Comparison of ENCODE assay signal across 1 cellular context in genomic region chr21:39349211-39350093, GRCh38.
TF ChIP-seq lines count a peak whose summit lies in the region.

No MANE protein-coding gene starts in this region.

TF ChIP-seq in HEK293, 187 proteins besides CTCF, POLR2A, EP300 and RAD21 (continued from another document and continues in another):
- TF ChIP-seq, protein P1, sequence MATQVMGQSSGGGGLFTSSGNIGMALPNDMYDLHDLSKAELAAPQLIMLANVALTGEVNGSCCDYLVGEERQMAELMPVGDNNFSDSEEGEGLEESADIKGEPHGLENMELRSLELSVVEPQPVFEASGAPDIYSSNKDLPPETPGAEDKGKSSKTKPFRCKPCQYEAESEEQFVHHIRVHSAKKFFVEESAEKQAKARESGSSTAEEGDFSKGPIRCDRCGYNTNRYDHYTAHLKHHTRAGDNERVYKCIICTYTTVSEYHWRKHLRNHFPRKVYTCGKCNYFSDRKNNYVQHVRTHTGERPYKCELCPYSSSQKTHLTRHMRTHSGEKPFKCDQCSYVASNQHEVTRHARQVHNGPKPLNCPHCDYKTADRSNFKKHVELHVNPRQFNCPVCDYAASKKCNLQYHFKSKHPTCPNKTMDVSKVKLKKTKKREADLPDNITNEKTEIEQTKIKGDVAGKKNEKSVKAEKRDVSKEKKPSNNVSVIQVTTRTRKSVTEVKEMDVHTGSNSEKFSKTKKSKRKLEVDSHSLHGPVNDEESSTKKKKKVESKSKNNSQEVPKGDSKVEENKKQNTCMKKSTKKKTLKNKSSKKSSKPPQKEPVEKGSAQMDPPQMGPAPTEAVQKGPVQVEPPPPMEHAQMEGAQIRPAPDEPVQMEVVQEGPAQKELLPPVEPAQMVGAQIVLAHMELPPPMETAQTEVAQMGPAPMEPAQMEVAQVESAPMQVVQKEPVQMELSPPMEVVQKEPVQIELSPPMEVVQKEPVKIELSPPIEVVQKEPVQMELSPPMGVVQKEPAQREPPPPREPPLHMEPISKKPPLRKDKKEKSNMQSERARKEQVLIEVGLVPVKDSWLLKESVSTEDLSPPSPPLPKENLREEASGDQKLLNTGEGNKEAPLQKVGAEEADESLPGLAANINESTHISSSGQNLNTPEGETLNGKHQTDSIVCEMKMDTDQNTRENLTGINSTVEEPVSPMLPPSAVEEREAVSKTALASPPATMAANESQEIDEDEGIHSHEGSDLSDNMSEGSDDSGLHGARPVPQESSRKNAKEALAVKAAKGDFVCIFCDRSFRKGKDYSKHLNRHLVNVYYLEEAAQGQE (tag by site-specific recombination; IDR thresholded peaks at IDR 0.05), result peak; percentile 56
- TF ChIP-seq ZNF837 (tag by site-specific recombination; IDR thresholded peaks at IDR 0.05) (no peak), ZSCAN30 (tag by site-specific recombination; IDR thresholded peaks at IDR 0.05) (no peak), ZNF114 (tag by site-specific recombination; IDR thresholded peaks at IDR 0.05) (no peak), SETDB1 (IDR thresholded peaks at IDR 0.05; ENCODE audit: insufficient read length, low read length) (no peak), ZBTB8A (tag by site-specific recombination; IDR thresholded peaks at IDR 0.05) (peak; percentile 92), ZFP37 (tag by site-specific recombination; IDR thresholded peaks at IDR 0.05) (no peak), ZNF140 (tag by site-specific recombination; IDR thresholded peaks at IDR 0.05) (no peak), GLIS2 (tag by site-specific recombination; IDR thresholded peaks at IDR 0.05) (peak; percentile 51), ZNF701 (tag by site-specific recombination; IDR thresholded peaks at IDR 0.05) (no peak), ZNF830 (tag by site-specific recombination; IDR thresholded peaks at IDR 0.05; ENCODE audit: low read depth) (no peak), ZNF354C (tag by site-specific recombination; IDR thresholded peaks at IDR 0.05; ENCODE audit: borderline replicate concordance, low read depth) (no peak), GLIS1 (tag by site-specific recombination; IDR thresholded peaks at IDR 0.05) (peak; percentile 73), ELK4 (IDR thresholded peaks at IDR 0.05; ENCODE audit: borderline replicate concordance, low read depth, low read length) (no peak), KLF8 (tag by site-specific recombination; IDR thresholded peaks at IDR 0.05) (peak; percentile 66; the same call in 1 of the 2 replicates), ZNF121 (tag by site-specific recombination; IDR thresholded peaks at IDR 0.05) (peak; percentile 74; the same call in 1 of the 2 replicates), ZNF585B (tag by site-specific recombination; IDR thresholded peaks at IDR 0.05) (peak; percentile 18; the same call in 1 of the 2 replicates), ZNF184 (tag by site-specific recombination; IDR thresholded peaks at IDR 0.05) (no peak), ZNF248 (tag by site-specific recombination; IDR thresholded peaks at IDR 0.05) (no peak), ZSCAN18 (tag by site-specific recombination; IDR thresholded peaks at IDR 0.05) (no peak), ZSCAN23 (tag by site-specific recombination; IDR thresholded peaks at IDR 0.05) (0 out of 2 replicates have a peak, but pooled peaks have one; percentile 19), OVOL3 (tag by site-specific recombination; IDR thresholded peaks at IDR 0.05) (no peak), TRIM28 (IDR thresholded peaks at IDR 0.05; ENCODE audit: borderline replicate concordance, low read length) (no peak), HOXA7 (CRISPR knock-in tag; IDR thresholded peaks at IDR 0.05; ENCODE audit: borderline replicate concordance) (no peak), SALL2 (tag by site-specific recombination; IDR thresholded peaks at IDR 0.05; ENCODE audit: borderline replicate concordance) (no peak), ZNF600 (tag by site-specific recombination; IDR thresholded peaks at IDR 0.05) (0 out of 2 replicates have a peak, but pooled peaks have one; percentile 39), YY2 (tag by site-specific recombination; IDR thresholded peaks at IDR 0.05) (no peak), ZNF791 (tag by site-specific recombination; IDR thresholded peaks at IDR 0.05) (no peak), ZNF776 (tag by site-specific recombination; IDR thresholded peaks at IDR 0.05; ENCODE audit: borderline replicate concordance) (no peak), ZFP41 (tag by site-specific recombination; IDR thresholded peaks at IDR 0.05; ENCODE audit: borderline replicate concordance) (no peak), ZNF350 (tag by site-specific recombination; IDR thresholded peaks at IDR 0.05) (no peak), ZNF112 (tag by site-specific recombination; IDR thresholded peaks at IDR 0.05) (no peak), ZNF2 (tag by site-specific recombination; IDR thresholded peaks at IDR 0.05) (no peak), GLI4 (tag by site-specific recombination; IDR thresholded peaks at IDR 0.05) (no peak), ZNF677 (tag by site-specific recombination; IDR thresholded peaks at IDR 0.05) (no peak), YY1 (tag by site-specific recombination; IDR thresholded peaks at IDR 0.05) (peak; percentile 53; the same call in 1 of the 2 replicates), ZNF133 (tag by site-specific recombination; IDR thresholded peaks at IDR 0.05) (no peak), ZFP3 (tag by site-specific recombination; IDR thresholded peaks at IDR 0.05; ENCODE audit: low read depth) (no peak), ZNF843 (tag by site-specific recombination; IDR thresholded peaks at IDR 0.05) (no peak), ZNF146 (tag by site-specific recombination; IDR thresholded peaks at IDR 0.05) (no peak), ZNF138 (tag by site-specific recombination; IDR thresholded peaks at IDR 0.05; ENCODE audit: borderline replicate concordance) (no peak), IKZF3 (tag by site-specific recombination; IDR thresholded peaks at IDR 0.05) (peak; percentile 87), ZNF394 (tag by site-specific recombination; IDR thresholded peaks at IDR 0.05; ENCODE audit: borderline replicate concordance) (peak; percentile 58; the same call in 1 of the 2 replicates), ZBTB20 (tag by site-specific recombination; IDR thresholded peaks at IDR 0.05) (peak; percentile 42; the same call in 1 of the 2 replicates), ZNF366 (tag by site-specific recombination; conservative IDR thresholded peaks at IDR 0.05) (peak; percentile 89), ZNF510 (tag by site-specific recombination; IDR thresholded peaks at IDR 0.05; ENCODE audit: insufficient replicate concordance) (no peak)
- TF ChIP-seq, protein P2, sequence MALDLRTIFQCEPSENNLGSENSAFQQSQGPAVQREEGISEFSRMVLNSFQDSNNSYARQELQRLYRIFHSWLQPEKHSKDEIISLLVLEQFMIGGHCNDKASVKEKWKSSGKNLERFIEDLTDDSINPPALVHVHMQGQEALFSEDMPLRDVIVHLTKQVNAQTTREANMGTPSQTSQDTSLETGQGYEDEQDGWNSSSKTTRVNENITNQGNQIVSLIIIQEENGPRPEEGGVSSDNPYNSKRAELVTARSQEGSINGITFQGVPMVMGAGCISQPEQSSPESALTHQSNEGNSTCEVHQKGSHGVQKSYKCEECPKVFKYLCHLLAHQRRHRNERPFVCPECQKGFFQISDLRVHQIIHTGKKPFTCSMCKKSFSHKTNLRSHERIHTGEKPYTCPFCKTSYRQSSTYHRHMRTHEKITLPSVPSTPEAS (tag by site-specific recombination; IDR thresholded peaks at IDR 0.05), result no peak
- TF ChIP-seq, protein P3, sequence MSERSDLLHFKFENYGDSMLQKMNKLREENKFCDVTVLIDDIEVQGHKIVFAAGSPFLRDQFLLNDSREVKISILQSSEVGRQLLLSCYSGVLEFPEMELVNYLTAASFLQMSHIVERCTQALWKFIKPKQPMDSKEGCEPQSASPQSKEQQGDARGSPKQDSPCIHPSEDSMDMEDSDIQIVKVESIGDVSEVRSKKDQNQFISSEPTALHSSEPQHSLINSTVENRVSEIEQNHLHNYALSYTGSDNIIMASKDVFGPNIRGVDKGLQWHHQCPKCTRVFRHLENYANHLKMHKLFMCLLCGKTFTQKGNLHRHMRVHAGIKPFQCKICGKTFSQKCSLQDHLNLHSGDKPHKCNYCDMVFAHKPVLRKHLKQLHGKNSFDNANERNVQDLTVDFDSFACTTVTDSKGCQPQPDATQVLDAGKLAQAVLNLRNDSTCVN (tag by site-specific recombination; optimal IDR thresholded peaks at IDR 0.05), result no peak
- TF ChIP-seq, protein P4, sequence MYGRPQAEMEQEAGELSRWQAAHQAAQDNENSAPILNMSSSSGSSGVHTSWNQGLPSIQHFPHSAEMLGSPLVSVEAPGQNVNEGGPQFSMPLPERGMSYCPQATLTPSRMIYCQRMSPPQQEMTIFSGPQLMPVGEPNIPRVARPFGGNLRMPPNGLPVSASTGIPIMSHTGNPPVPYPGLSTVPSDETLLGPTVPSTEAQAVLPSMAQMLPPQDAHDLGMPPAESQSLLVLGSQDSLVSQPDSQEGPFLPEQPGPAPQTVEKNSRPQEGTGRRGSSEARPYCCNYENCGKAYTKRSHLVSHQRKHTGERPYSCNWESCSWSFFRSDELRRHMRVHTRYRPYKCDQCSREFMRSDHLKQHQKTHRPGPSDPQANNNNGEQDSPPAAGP (tag by site-specific recombination; IDR thresholded peaks at IDR 0.05), result no peak
- TF ChIP-seq, protein P5, sequence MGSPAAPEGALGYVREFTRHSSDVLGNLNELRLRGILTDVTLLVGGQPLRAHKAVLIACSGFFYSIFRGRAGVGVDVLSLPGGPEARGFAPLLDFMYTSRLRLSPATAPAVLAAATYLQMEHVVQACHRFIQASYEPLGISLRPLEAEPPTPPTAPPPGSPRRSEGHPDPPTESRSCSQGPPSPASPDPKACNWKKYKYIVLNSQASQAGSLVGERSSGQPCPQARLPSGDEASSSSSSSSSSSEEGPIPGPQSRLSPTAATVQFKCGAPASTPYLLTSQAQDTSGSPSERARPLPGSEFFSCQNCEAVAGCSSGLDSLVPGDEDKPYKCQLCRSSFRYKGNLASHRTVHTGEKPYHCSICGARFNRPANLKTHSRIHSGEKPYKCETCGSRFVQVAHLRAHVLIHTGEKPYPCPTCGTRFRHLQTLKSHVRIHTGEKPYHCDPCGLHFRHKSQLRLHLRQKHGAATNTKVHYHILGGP (tag by site-specific recombination; IDR thresholded peaks at IDR 0.05), result no peak
- TF ChIP-seq, protein P6, sequence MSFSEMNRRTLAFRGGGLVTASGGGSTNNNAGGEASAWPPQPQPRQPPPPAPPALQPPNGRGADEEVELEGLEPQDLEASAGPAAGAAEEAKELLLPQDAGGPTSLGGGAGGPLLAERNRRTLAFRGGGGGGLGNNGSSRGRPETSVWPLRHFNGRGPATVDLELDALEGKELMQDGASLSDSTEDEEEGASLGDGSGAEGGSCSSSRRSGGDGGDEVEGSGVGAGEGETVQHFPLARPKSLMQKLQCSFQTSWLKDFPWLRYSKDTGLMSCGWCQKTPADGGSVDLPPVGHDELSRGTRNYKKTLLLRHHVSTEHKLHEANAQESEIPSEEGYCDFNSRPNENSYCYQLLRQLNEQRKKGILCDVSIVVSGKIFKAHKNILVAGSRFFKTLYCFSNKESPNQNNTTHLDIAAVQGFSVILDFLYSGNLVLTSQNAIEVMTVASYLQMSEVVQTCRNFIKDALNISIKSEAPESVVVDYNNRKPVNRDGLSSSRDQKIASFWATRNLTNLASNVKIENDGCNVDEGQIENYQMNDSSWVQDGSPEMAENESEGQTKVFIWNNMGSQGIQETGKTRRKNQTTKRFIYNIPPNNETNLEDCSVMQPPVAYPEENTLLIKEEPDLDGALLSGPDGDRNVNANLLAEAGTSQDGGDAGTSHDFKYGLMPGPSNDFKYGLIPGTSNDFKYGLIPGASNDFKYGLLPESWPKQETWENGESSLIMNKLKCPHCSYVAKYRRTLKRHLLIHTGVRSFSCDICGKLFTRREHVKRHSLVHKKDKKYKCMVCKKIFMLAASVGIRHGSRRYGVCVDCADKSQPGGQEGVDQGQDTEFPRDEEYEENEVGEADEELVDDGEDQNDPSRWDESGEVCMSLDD (tag by site-specific recombination; IDR thresholded peaks at IDR 0.05), result no peak; the same call in none of the 2 replicates
- TF ChIP-seq, protein P7, sequence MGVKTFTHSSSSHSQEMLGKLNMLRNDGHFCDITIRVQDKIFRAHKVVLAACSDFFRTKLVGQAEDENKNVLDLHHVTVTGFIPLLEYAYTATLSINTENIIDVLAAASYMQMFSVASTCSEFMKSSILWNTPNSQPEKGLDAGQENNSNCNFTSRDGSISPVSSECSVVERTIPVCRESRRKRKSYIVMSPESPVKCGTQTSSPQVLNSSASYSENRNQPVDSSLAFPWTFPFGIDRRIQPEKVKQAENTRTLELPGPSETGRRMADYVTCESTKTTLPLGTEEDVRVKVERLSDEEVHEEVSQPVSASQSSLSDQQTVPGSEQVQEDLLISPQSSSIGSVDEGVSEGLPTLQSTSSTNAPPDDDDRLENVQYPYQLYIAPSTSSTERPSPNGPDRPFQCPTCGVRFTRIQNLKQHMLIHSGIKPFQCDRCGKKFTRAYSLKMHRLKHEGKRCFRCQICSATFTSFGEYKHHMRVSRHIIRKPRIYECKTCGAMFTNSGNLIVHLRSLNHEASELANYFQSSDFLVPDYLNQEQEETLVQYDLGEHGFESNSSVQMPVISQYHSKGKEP (tag by site-specific recombination; IDR thresholded peaks at IDR 0.05), result 0 out of 2 replicates have a peak, but pooled peaks have one; percentile 2
- TF ChIP-seq, protein P8, sequence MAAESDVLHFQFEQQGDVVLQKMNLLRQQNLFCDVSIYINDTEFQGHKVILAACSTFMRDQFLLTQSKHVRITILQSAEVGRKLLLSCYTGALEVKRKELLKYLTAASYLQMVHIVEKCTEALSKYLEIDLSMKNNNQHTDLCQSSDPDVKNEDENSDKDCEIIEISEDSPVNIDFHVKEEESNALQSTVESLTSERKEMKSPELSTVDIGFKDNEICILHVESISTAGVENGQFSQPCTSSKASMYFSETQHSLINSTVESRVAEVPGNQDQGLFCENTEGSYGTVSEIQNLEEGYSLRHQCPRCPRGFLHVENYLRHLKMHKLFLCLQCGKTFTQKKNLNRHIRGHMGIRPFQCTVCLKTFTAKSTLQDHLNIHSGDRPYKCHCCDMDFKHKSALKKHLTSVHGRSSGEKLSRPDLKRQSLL (tag by site-specific recombination; IDR thresholded peaks at IDR 0.05), result 0 out of 2 replicates have a peak, but pooled peaks have one; percentile 18
